Comparison of ENCODE assay signal across 22 cellular contexts in genomic region chr3:39529551-39529950, GRCh38.
"Had no signal": no experiment of that assay in that cellular context is flagged by ENCODE, and none has a peak within 500 bp of the region (broad histone marks: within the 10 kb centered on the region; RNA-seq: fewer than 3 reads in every experiment).

No MANE protein-coding gene starts in this region.

- H3K9ac ChIP-seq: parathyroid adenoma had no signal

- H3K27ac ChIP-seq: colonic mucosa, heart left ventricle, parathyroid adenoma, psoas muscle, right lobe of liver, thoracic aorta, transverse colon had no signal

- H3K27me3 ChIP-seq: colonic mucosa, heart left ventricle, right lobe of liver, transverse colon had no signal

- FAIRE-seq: frontal cortex had no signal

- H3K9me3 ChIP-seq: colonic mucosa, psoas muscle, right lobe of liver, thoracic aorta had no signal

- H3K79me2 ChIP-seq: parathyroid adenoma had no signal

- H3K4me1 ChIP-seq: colonic mucosa, heart left ventricle, parathyroid adenoma, psoas muscle, right lobe of liver, transverse colon had no signal

- H2AFZ ChIP-seq: parathyroid adenoma had no signal

- ATAC-seq: heart left ventricle; left colon; left ventricle myocardium superior; naive thymus-derived CD4-positive, alpha-beta T cell; psoas muscle; right lobe of liver; stimulated activated naive B cell treated with anti-CD40 and anti-IgM and Interleukin-4, amounts not matched to agents 10 μg/mL and 1 μg/mL and 100 μg/mL, for 72 hours; stimulated activated naive CD8-positive, alpha-beta T cell treated with anti-CD3 and anti-CD28 coated beads, Interleukin-15, amount 100 ng/mL, for 72 hours had no signal

- DNase-seq: colonic mucosa; dermis blood vessel endothelial cell; effector CD4-positive, alpha-beta T cell; heart left ventricle; hippocampal formation; left colon; left ventricle myocardium superior; mesenchymal stem cell; naive thymus-derived CD4-positive, alpha-beta T cell; nephron progenitor cell; psoas muscle; retina; right lobe of liver; stimulated activated CD4-positive, alpha-beta T cell treated with anti-CD3 and anti-CD28 coated beads, Interleukin-2, amount 100 ng/mL, for 24 hours; stimulated activated CD4-positive, alpha-beta T cell treated with anti-CD3 and anti-CD28 coated beads, Interleukin-4, amount 100 ng/mL, for 4 hours; stimulated activated naive B cell treated with anti-CD40 and anti-IgM and Interleukin-4, amounts not matched to agents 10 μg/mL and 1 μg/mL and 100 μg/mL, for 72 hours; stimulated activated naive CD8-positive, alpha-beta T cell treated with anti-CD3 and anti-CD28 coated beads, Interleukin-15, amount 100 ng/mL, for 72 hours; transverse colon had no signal

- H3K36me3 Mint-ChIP-seq: stimulated activated naive B cell treated with anti-CD40 and anti-IgM and Interleukin-4, amounts not matched to agents 10 μg/mL and 1 μg/mL and 100 μg/mL, for 72 hours had no signal

- H3K4me1 Mint-ChIP-seq: nephron progenitor cell; stimulated activated naive B cell treated with anti-CD40 and anti-IgM and Interleukin-4, amounts not matched to agents 10 μg/mL and 1 μg/mL and 100 μg/mL, for 72 hours; stimulated activated naive CD8-positive, alpha-beta T cell treated with anti-CD3 and anti-CD28 coated beads, Interleukin-15, amount 100 ng/mL, for 72 hours had no signal

- H3K27ac Mint-ChIP-seq: naive thymus-derived CD4-positive, alpha-beta T cell; nephron progenitor cell; stimulated activated naive B cell treated with anti-CD40 and anti-IgM and Interleukin-4, amounts not matched to agents 10 μg/mL and 1 μg/mL and 100 μg/mL, for 72 hours; stimulated activated naive CD8-positive, alpha-beta T cell treated with anti-CD3 and anti-CD28 coated beads, Interleukin-15, amount 100 ng/mL, for 72 hours had no signal

- H3K36me3 ChIP-seq: colonic mucosa, heart left ventricle, right lobe of liver, thoracic aorta, transverse colon had no signal

- H3K4me3 ChIP-seq: colonic mucosa, heart left ventricle, lung, psoas muscle, right lobe of liver, thoracic aorta, transverse colon had no signal

- H3K4me3 Mint-ChIP-seq: naive thymus-derived CD4-positive, alpha-beta T cell; nephron progenitor cell; stimulated activated naive B cell treated with anti-CD40 and anti-IgM and Interleukin-4, amounts not matched to agents 10 μg/mL and 1 μg/mL and 100 μg/mL, for 72 hours; stimulated activated naive CD8-positive, alpha-beta T cell treated with anti-CD3 and anti-CD28 coated beads, Interleukin-15, amount 100 ng/mL, for 72 hours had no signal
